1 cellular context compared by ENCODE assay signal in the genomic region with DNA sequence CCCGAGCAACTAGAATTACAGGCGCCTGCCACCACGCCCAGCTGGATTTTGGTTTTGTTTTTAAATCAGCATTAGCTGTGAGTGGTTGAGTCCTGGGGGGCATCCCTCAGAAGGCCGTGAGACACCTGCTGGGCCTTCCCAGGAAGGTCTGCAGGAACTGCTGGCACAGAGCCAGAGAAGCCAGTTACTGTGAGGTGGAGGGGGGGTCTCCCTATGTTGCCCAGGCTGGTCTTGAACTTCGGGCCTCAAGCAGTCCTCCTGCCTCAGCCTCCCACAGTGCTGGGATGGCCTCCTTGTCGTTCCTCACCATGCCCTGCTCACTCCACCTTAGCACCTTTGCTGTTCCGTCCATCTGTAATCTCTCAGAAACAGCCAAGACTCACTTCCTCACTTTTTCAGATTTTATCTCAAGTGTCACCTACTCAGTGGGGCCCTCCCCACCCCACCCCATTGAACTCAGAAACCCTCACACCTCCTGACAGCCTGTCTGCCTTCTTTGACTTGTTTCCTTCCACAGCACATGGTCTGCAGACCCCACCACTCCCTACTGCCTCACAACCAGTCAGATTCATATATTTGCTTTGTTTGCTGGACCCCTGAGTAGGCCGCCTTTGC.
TF ChIP-seq lines count a peak whose summit lies in the region.

No MANE protein-coding gene starts in this region.

TF ChIP-seq in K562, 482 proteins besides CTCF, POLR2A, EP300 and RAD21 (continued from another document and continues in another):
- TF ChIP-seq, protein P1, sequence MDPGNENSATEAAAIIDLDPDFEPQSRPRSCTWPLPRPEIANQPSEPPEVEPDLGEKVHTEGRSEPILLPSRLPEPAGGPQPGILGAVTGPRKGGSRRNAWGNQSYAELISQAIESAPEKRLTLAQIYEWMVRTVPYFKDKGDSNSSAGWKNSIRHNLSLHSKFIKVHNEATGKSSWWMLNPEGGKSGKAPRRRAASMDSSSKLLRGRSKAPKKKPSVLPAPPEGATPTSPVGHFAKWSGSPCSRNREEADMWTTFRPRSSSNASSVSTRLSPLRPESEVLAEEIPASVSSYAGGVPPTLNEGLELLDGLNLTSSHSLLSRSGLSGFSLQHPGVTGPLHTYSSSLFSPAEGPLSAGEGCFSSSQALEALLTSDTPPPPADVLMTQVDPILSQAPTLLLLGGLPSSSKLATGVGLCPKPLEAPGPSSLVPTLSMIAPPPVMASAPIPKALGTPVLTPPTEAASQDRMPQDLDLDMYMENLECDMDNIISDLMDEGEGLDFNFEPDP (CRISPR knock-in tag; IDR thresholded peaks at IDR 0.05), result no peak
- TF ChIP-seq NCOA2 (IDR thresholded peaks at IDR 0.05; ENCODE audit: partially characterized antibody in 2 of 2) (no peak), ZBTB17 (CRISPR knock-in tag; IDR thresholded peaks at IDR 0.05) (no peak), ZNF184 (CRISPR knock-in tag; IDR thresholded peaks at IDR 0.05) (no peak), CC2D1A (IDR thresholded peaks at IDR 0.05) (0 out of 2 replicates have a peak, but pooled peaks have one; percentile 50), EP400 (IDR thresholded peaks at IDR 0.05) (peak; percentile 28; the same call in 1 of the 2 replicates), ZBTB33 (CRISPR knock-in tag; IDR thresholded peaks at IDR 0.05) (no peak), ATF2 (CRISPR knock-in tag; IDR thresholded peaks at IDR 0.05) (no peak), DIDO1 (tag; IDR thresholded peaks at IDR 0.05; ENCODE audit: low read depth) (no peak), HLTF (IDR thresholded peaks at IDR 0.05) (no peak), ZNF561 (CRISPR knock-in tag; conservative IDR thresholded peaks at IDR 0.05) (no peak), PTTG1 (tag; IDR thresholded peaks at IDR 0.05; ENCODE audit: low read depth) (no peak), ZNF717 (CRISPR knock-in tag; IDR thresholded peaks at IDR 0.05) (no peak), TCF15 (CRISPR knock-in tag; IDR thresholded peaks at IDR 0.05) (no peak), YY1 (IDR thresholded peaks at IDR 0.05; ENCODE audit: borderline replicate concordance in 1 of 3, control insufficient read depth in 1 of 3, extremely low read depth in 1 of 3, insufficient read depth in 3 of 3, insufficient read length in 1 of 3, insufficient replicate concordance in 2 of 3, low read depth in 1 of 3, low read length in 2 of 3) (no peak), EGR1 (conservative IDR thresholded peaks at IDR 0.05) (no peak), BRD9 (IDR thresholded peaks at IDR 0.05; ENCODE audit: low read depth, partially characterized antibody) (peak; percentile 70), KLF13 (tag; IDR thresholded peaks at IDR 0.05; ENCODE audit: borderline replicate concordance, low read depth) (no peak), ZNF76 (CRISPR knock-in tag; IDR thresholded peaks at IDR 0.05; ENCODE audit: borderline replicate concordance) (no peak), FOXM1 (IDR thresholded peaks at IDR 0.05; ENCODE audit: low read depth) (peak; percentile 63), FOXM1 (CRISPR knock-in tag; IDR thresholded peaks at IDR 0.05; ENCODE audit: low read depth) (no peak), MCM2 (IDR thresholded peaks at IDR 0.05; ENCODE audit: low read depth) (no peak), HSF4 (CRISPR knock-in tag; IDR thresholded peaks at IDR 0.05; ENCODE audit: borderline replicate concordance) (no peak), ZNF444 (CRISPR knock-in tag; IDR thresholded peaks at IDR 0.05) (no peak), BCOR (IDR thresholded peaks at IDR 0.05) (peak; percentile 84), KDM2B (CRISPR knock-in tag; IDR thresholded peaks at IDR 0.05) (no peak), ATF4 (CRISPR knock-in tag; IDR thresholded peaks at IDR 0.05) (no peak), RBM25 (IDR thresholded peaks at IDR 0.05; ENCODE audit: low read depth, low read length, severe bottlenecking) (peak; percentile 33), SRF (CRISPR knock-in tag; IDR thresholded peaks at IDR 0.05) (no peak)
- TF ChIP-seq, protein P2, sequence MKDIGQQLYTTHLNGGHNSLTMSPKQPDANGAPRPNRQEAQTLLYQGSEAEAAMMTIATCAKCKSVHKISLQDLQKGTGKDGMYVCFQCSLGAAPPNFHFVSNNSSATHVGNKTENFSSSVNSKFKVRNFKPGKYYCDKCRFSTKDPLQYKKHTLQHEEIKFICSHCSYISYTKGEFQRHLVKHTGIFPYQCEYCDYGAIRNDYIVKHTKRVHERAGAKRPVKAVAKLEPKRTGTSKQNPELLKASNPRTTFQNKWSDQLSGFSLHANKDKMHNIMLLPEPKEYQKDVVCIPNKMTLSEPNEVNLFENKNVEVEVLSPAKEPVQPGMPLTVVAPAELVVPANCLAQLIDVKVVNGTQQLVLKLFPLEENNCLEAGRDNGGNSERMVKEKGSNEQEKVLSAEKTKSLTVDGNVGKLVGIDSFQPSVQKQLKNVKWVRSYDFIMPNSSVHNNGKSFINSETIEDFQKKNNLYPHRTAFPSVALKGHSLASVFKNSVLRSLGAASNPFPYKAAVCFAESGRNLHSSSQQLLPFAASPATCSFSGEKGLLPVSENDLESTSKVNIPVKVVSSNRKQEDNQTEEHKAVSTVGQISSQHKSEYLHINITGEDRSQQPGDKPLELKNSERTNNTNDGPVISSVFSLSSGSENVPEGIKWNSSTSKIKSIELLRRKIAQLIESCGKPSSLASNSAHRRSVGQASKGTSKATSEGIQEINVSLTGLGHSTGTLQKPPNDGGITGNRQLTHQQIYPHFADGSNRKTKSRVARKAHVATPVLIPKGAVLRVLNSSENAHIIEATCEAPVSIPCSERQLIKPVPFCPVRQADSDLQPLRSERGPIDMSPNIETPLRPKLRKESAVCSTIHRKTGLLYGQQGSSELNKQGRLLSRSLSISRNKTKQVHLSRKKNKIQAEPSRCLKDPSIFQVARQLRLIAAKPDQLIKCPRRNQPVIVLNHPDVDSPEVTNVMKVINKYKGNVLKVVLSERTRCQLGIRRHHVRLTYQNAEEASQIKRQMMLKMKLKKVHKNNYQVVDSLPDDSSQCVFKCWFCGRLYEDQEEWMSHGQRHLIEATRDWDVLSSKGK (CRISPR knock-in tag; IDR thresholded peaks at IDR 0.05), result no peak
- TF ChIP-seq, protein P3, sequence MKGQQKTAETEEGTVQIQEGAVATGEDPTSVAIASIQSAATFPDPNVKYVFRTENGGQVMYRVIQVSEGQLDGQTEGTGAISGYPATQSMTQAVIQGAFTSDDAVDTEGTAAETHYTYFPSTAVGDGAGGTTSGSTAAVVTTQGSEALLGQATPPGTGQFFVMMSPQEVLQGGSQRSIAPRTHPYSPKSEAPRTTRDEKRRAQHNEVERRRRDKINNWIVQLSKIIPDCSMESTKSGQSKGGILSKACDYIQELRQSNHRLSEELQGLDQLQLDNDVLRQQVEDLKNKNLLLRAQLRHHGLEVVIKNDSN (CRISPR knock-in tag; IDR thresholded peaks at IDR 0.05), result no peak
- TF ChIP-seq, protein P4, sequence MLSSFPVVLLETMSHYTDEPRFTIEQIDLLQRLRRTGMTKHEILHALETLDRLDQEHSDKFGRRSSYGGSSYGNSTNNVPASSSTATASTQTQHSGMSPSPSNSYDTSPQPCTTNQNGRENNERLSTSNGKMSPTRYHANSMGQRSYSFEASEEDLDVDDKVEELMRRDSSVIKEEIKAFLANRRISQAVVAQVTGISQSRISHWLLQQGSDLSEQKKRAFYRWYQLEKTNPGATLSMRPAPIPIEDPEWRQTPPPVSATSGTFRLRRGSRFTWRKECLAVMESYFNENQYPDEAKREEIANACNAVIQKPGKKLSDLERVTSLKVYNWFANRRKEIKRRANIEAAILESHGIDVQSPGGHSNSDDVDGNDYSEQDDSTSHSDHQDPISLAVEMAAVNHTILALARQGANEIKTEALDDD (IDR thresholded peaks at IDR 0.05), result no peak
- TF ChIP-seq, protein P5, sequence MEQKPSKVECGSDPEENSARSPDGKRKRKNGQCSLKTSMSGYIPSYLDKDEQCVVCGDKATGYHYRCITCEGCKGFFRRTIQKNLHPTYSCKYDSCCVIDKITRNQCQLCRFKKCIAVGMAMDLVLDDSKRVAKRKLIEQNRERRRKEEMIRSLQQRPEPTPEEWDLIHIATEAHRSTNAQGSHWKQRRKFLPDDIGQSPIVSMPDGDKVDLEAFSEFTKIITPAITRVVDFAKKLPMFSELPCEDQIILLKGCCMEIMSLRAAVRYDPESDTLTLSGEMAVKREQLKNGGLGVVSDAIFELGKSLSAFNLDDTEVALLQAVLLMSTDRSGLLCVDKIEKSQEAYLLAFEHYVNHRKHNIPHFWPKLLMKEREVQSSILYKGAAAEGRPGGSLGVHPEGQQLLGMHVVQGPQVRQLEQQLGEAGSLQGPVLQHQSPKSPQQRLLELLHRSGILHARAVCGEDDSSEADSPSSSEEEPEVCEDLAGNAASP (IDR thresholded peaks at IDR 0.05), result no peak
- TF ChIP-seq, protein P6, sequence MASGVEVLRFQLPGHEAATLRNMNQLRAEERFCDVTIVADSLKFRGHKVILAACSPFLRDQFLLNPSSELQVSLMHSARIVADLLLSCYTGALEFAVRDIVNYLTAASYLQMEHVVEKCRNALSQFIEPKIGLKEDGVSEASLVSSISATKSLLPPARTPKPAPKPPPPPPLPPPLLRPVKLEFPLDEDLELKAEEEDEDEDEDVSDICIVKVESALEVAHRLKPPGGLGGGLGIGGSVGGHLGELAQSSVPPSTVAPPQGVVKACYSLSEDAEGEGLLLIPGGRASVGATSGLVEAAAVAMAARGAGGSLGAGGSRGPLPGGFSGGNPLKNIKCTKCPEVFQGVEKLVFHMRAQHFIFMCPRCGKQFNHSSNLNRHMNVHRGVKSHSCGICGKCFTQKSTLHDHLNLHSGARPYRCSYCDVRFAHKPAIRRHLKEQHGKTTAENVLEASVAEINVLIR (CRISPR knock-in tag; IDR thresholded peaks at IDR 0.05), result no peak
- TF ChIP-seq, protein P7, sequence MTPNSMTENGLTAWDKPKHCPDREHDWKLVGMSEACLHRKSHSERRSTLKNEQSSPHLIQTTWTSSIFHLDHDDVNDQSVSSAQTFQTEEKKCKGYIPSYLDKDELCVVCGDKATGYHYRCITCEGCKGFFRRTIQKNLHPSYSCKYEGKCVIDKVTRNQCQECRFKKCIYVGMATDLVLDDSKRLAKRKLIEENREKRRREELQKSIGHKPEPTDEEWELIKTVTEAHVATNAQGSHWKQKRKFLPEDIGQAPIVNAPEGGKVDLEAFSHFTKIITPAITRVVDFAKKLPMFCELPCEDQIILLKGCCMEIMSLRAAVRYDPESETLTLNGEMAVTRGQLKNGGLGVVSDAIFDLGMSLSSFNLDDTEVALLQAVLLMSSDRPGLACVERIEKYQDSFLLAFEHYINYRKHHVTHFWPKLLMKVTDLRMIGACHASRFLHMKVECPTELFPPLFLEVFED (CRISPR knock-in tag; conservative IDR thresholded peaks at IDR 0.05), result no peak
- TF ChIP-seq, protein P8, sequence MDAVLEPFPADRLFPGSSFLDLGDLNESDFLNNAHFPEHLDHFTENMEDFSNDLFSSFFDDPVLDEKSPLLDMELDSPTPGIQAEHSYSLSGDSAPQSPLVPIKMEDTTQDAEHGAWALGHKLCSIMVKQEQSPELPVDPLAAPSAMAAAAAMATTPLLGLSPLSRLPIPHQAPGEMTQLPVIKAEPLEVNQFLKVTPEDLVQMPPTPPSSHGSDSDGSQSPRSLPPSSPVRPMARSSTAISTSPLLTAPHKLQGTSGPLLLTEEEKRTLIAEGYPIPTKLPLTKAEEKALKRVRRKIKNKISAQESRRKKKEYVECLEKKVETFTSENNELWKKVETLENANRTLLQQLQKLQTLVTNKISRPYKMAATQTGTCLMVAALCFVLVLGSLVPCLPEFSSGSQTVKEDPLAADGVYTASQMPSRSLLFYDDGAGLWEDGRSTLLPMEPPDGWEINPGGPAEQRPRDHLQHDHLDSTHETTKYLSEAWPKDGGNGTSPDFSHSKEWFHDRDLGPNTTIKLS (IDR thresholded peaks at IDR 0.05; ENCODE audit: borderline replicate concordance, low read depth), result 0 out of 2 replicates have a peak, but pooled peaks have one; percentile 22
- TF ChIP-seq, protein P9, sequence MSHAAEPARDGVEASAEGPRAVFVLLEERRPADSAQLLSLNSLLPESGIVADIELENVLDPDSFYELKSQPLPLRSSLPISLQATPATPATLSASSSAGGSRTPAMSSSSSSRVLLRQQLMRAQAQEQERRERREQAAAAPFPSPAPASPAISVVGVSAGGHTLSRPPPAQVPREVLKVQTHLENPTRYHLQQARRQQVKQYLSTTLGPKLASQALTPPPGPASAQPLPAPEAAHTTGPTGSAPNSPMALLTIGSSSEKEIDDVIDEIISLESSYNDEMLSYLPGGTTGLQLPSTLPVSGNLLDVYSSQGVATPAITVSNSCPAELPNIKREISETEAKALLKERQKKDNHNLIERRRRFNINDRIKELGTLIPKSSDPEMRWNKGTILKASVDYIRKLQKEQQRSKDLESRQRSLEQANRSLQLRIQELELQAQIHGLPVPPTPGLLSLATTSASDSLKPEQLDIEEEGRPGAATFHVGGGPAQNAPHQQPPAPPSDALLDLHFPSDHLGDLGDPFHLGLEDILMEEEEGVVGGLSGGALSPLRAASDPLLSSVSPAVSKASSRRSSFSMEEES (CRISPR knock-in tag; IDR thresholded peaks at IDR 0.05), result no peak
